Comparison of ENCODE assay signal across 8 cellular contexts in the genomic region with DNA sequence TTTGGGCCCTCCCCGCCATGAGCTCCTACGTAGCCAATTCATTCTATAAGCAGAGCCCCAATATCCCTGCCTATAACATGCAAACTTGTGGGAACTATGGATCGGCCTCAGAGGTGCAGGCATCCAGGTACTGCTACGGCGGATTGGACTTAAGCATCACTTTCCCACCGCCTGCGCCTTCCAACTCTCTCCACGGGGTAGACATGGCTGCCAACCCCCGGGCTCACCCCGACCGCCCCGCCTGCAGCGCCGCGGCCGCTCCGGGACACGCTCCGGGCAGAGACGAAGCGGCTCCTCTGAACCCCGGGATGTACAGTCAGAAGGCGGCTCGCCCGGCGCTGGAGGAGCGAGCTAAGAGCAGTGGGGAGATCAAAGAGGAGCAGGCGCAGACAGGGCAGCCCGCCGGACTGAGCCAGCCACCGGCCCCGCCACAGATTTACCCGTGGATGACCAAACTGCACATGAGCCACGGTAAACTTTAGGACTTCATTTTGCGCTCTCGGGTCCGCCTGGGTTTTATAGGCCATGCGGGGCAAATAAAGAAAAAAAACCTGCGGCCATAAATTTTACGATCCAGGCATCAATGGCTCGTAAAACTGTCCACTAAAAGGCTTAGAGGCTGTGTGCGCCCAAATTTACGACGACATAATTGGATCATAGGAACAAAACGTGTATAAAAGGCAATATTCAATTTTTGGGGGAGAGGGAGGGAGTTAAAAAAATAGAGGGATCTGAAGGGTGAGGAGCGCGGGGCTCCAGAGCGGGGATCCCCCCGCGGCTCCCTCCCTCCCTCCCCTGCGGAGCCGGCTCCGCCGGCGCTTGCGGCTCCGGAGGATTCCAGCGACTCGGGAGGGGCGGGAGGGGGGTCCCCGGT. TPM values are rescaled to one million over a fixed set of nuclear protein-coding genes. Genes with fewer than 3 reads are reported as not detected.
DNase-seq lines count a peak whose midpoint lies in the region; ATAC-seq, FAIRE-seq and TF ChIP-seq lines count a peak whose summit lies in the region.

No MANE protein-coding gene starts in this region.

- no peak overlapping the region for H3K4ac ChIP-seq in trophoblast cell (ENCODE audit: low read depth, low read length)

- peaks cover 11% of the 10 kb centered on the region for H3K4me1 Mint-ChIP-seq in endodermal cell

- no peak overlapping the region for H3K14ac ChIP-seq in trophoblast cell (ENCODE audit: low read length)

- H3K4me3 Mint-ChIP-seq in endodermal cell: no peak overlapping the region

- DNase-seq in DMS79 treated with DMSO at 0.1 percent for 48 hours (lab: John Stamatoyannopoulos, UW) (peak; percentile 29), NCI-H1417 (lab: John Stamatoyannopoulos, UW) (peak; percentile 72 to 96 (median 87)), endodermal cell (peak; percentile 78), trophoblast cell (peak in 1 of 2 donors; percentile 28), HTR-8/SVneo (ENCODE audit: insufficient read length, low spot score) (no peak), hypothalamus (lab: John Stamatoyannopoulos, UW) (no peak)

- H3K4me2 ChIP-seq in trophoblast cell (ENCODE audit: low read length): peak overlapping the region; percentile 37

- H3K27me3 ChIP-seq in endodermal cell (ENCODE audit: control insufficient read depth, insufficient read depth, low read length, poor library complexity, severe bottlenecking) (peaks cover 100% of the 10 kb centered on the region), trophoblast cell (ENCODE audit: insufficient read depth, low read length) (peaks cover 92% of the 10 kb centered on the region)

- H2BK12ac ChIP-seq in trophoblast cell (ENCODE audit: low read length): no peak overlapping the region

- no peaks in the 10 kb centered on the region for H3K36me3 Mint-ChIP-seq in endodermal cell (ENCODE audit: low read depth)

- ATAC-seq in GM21825 (IDR thresholded peaks at IDR 0.05; ENCODE audit: unreplicated experiment): no peak
- no peak for ATAC-seq in HG03521 (IDR thresholded peaks at IDR 0.05; ENCODE audit: unreplicated experiment)

- H3K79me2 ChIP-seq in trophoblast cell (ENCODE audit: control insufficient read depth, insufficient read depth, low read length, poor library complexity): no peaks in the 10 kb centered on the region

- H3K23ac ChIP-seq in trophoblast cell (ENCODE audit: low read length): no peak overlapping the region

- H2BK5ac ChIP-seq in trophoblast cell (ENCODE audit: low read depth, low read length, poor library complexity): no peak overlapping the region

- no peaks in the 10 kb centered on the region for H3K4me1 ChIP-seq in endodermal cell (ENCODE audit: control insufficient read depth, insufficient read depth, low read length)
- peaks cover 4 to 9% of the 10 kb centered on the region in 2 experiments for H3K4me1 ChIP-seq in trophoblast cell (ENCODE audit: control insufficient read depth in 1 of 2, insufficient read depth in 2 of 2, low read length in 2 of 2)

- no peak overlapping the region for H4K8ac ChIP-seq in trophoblast cell (ENCODE audit: low read depth, low read length)

- peaks cover 3% of the 10 kb centered on the region for H3K9me3 Mint-ChIP-seq in endodermal cell

- no peak overlapping the region for H3K27ac Mint-ChIP-seq in endodermal cell

- no peaks in the 10 kb centered on the region for H3K79me1 ChIP-seq in trophoblast cell (ENCODE audit: low read length)

- 7 to 8% methylated on average over 33 to 61 of the region's 61 CpGs for WGBS in endodermal cell (ENCODE audit: insufficient coverage in 1 of 2, insufficient read length in 1 of 2), 2 experiments
- no CpG with 5 or more reads among the region's 61 CpGs for WGBS in trophoblast cell (ENCODE audit: extremely low coverage, insufficient coverage, insufficient read length)

- H3K4me3 ChIP-seq in endodermal cell (ENCODE audit: low read length): peak overlapping the region; percentile 47
- H3K4me3 ChIP-seq in trophoblast cell (ENCODE audit: low read depth, low read length): no peak overlapping the region

- no peak overlapping the region for H2AK5ac ChIP-seq in trophoblast cell (ENCODE audit: low read length)

- H3K18ac ChIP-seq in trophoblast cell (ENCODE audit: low read length): no peak overlapping the region

- H3K9me3 ChIP-seq in endodermal cell (ENCODE audit: control insufficient read depth, low read length) (peaks cover 5% of the 10 kb centered on the region), trophoblast cell (ENCODE audit: insufficient read depth, low read depth, low read length) (peaks cover 6% of the 10 kb centered on the region)

- no peak overlapping the region for H2BK120ac ChIP-seq in trophoblast cell (ENCODE audit: insufficient read depth, low read length, poor library complexity)

- no peak overlapping the region for H4K12ac ChIP-seq in trophoblast cell (ENCODE audit: low read depth, low read length)

- no peak overlapping the region for H4K91ac ChIP-seq in trophoblast cell (ENCODE audit: low read depth, low read length)

- H3K27ac ChIP-seq in endodermal cell (ENCODE audit: low read depth, low read length) (no peak overlapping the region), trophoblast cell (ENCODE audit: low read depth, low read length) (no peak overlapping the region)

- FAIRE-seq in HTR-8/SVneo (lab: Jason Lieb, UNC): no peak

- no peaks in the 10 kb centered on the region for H3K36me3 ChIP-seq in endodermal cell (ENCODE audit: control insufficient read depth, insufficient read depth, low read length)
- no peaks in the 10 kb centered on the region for H3K36me3 ChIP-seq in trophoblast cell (ENCODE audit: control insufficient read depth in 1 of 2, insufficient read depth in 2 of 2, low read length in 2 of 2)

- H3K9ac ChIP-seq in endodermal cell (ENCODE audit: extremely low read depth, low read length, poor library complexity, severe bottlenecking) (no peak overlapping the region), trophoblast cell (ENCODE audit: low read length) (no peak overlapping the region)

- no peak overlapping the region for H2AFZ ChIP-seq in trophoblast cell (ENCODE audit: insufficient read depth, low read length, poor library complexity)

- no peak for TF ChIP-seq CTCF in endodermal cell (conservative IDR thresholded peaks at IDR 0.05)

- peaks cover 97% of the 10 kb centered on the region for H3K27me3 Mint-ChIP-seq in endodermal cell (ENCODE audit: insufficient read depth)

RNA-seq across cellular contexts. Expression of gene HOXC5, which starts 0.5 kb away (rescaled TPM):
- not detected for total RNA-seq in endodermal cell
- 0.82 TPM for polyA plus RNA-seq in endodermal cell (2013, experiment 1 of 2)
- polyA plus RNA-seq in endodermal cell (2013, experiment 2 of 2): 1.7 TPM
- not detected in 2 replicates for polyA plus RNA-seq in trophoblast cell (2013)

RNA-seq across cellular contexts. Expression of gene HOXC6, which starts 5.1 kb away (rescaled TPM):
- total RNA-seq in endodermal cell: not detected
- polyA plus RNA-seq in endodermal cell (2013, experiment 1 of 2): 16.8 TPM
- polyA plus RNA-seq in endodermal cell (2013, experiment 2 of 2): 10.0 TPM
- polyA plus RNA-seq in trophoblast cell (2013): 0.10 and 0.25 TPM in 2 replicates

RNA-seq across cellular contexts. Expression of gene HOXC4, which starts 20.3 kb away (rescaled TPM):
- total RNA-seq in endodermal cell: not detected
- polyA plus RNA-seq in endodermal cell (2013, experiment 1 of 2): 13.4 TPM
- 10.3 TPM for polyA plus RNA-seq in endodermal cell (2013, experiment 2 of 2)
- polyA plus RNA-seq in trophoblast cell (2013): 0.10 and 0.14 TPM in 2 replicates

RNA-seq across cellular contexts. Expression of gene HOXC8, which starts 24.6 kb away (rescaled TPM):
- not detected for total RNA-seq in endodermal cell
- 3.3 TPM for polyA plus RNA-seq in endodermal cell (2013, experiment 1 of 2)
- polyA plus RNA-seq in endodermal cell (2013, experiment 2 of 2): 1.6 TPM
- 0.05 and 0.06 TPM in 2 replicates for polyA plus RNA-seq in trophoblast cell (2013)

RNA-seq across cellular contexts. Expression of gene HOXC9, which starts 33.4 kb away (rescaled TPM):
- not detected for total RNA-seq in endodermal cell
- 5.5 TPM for polyA plus RNA-seq in endodermal cell (2013, experiment 1 of 2)
- polyA plus RNA-seq in endodermal cell (2013, experiment 2 of 2): 6.4 TPM
- polyA plus RNA-seq in trophoblast cell (2013): 0.03 TPM in 1 of 2 replicates, not detected in the other

Comparison
In these comparisons a context has a peak if more than half of its experiments do, and no peak if none do; other contexts are left out.
1. DNase-seq: peak in DMS79 treated with DMSO at 0.1 percent for 48 hours (single experiment), NCI-H1417 (3 of 3) and endodermal cell (single experiment); none in HTR-8/SVneo (single experiment) and hypothalamus (0 of 51).